12 cellular contexts compared by ENCODE assay signal in genomic region chr3:41198046-41198445, GRCh38. TPM values are rescaled to one million over a fixed set of nuclear protein-coding genes. Genes with fewer than 3 reads are reported as not detected.
DNase-seq lines count a peak whose midpoint lies in the region; ATAC-seq and TF ChIP-seq lines count a peak whose summit lies in the region.
"Had no signal": no experiment of that assay in that cellular context is flagged by ENCODE, and none has a peak within 500 bp of the region (broad histone marks: within the 10 kb centered on the region; RNA-seq: fewer than 3 reads in every experiment).

No MANE protein-coding gene starts in this region.

- TF ChIP-seq CTCF in testis (IDR thresholded peaks at IDR 0.05) (no peak), ascending aorta (IDR thresholded peaks at IDR 0.05) (no peak)

- H3K4me2 ChIP-seq in GM23248 (ENCODE audit: unreplicated experiment), result no peak overlapping the region

- POLR2A ChIA-PET in naive thymus-derived CD4-positive, alpha-beta T cell (lab: Charles Lee), result interaction anchor here (0.7 to 2.3 kb wide), 6 partner anchors 11 to 883 kb away, joined by 3 to 42 read pairs (median 4); no protein-coding TSS in a partner anchor

- no peak for ATAC-seq in CD4-positive, CD25-positive, alpha-beta regulatory T cell (ENCODE audit: low read depth in 2 of 2)
- no peak for ATAC-seq in activated T-helper 17 cell treated with anti-CD3 and anti-CD28 coated beads, Interleukin-2, amount 50 U/mL, for 72 hours (replicated peaks)
- no peak for ATAC-seq in naive thymus-derived CD4-positive, alpha-beta T cell

- H3K9me2 ChIP-seq in GM23248 (ENCODE audit: insufficient read depth), result no peaks in the 10 kb centered on the region

- peaks cover 36% of the 10 kb centered on the region for H3K79me2 ChIP-seq in GM23248 (ENCODE audit: insufficient read depth)

- no peaks in the 10 kb centered on the region for H3K9me3 ChIP-seq in CD4-positive, CD25-positive, alpha-beta regulatory T cell (ENCODE audit: control insufficient read depth in 2 of 2, low read length in 2 of 2)
- H3K9me3 ChIP-seq in GM23248 (ENCODE audit: low read depth) (no peaks in the 10 kb centered on the region), testis (no peaks in the 10 kb centered on the region), ascending aorta (no peaks in the 10 kb centered on the region)
- no peaks in the 10 kb centered on the region for H3K9me3 ChIP-seq in naive thymus-derived CD4-positive, alpha-beta T cell (ENCODE audit: control insufficient read depth in 2 of 3, low read length in 3 of 3)
- H3K9me3 ChIP-seq: SJSA1 had no signal

- peak overlapping the region; percentile 90 to 96 (median 94) for H3K4me3 Mint-ChIP-seq in CD4-positive, CD25-positive, alpha-beta regulatory T cell
- H3K4me3 Mint-ChIP-seq in activated T-helper 17 cell treated with anti-CD3 and anti-CD28 coated beads, Interleukin-2, amount 50 U/mL, for 72 hours, result peak overlapping the region; percentile 77
- peak overlapping the region in 9 of 10 donors; percentile 29 to 94 (median 93) for H3K4me3 Mint-ChIP-seq in naive thymus-derived CD4-positive, alpha-beta T cell

- no peaks in the 10 kb centered on the region for H3K36me3 Mint-ChIP-seq in CD4-positive, CD25-positive, alpha-beta regulatory T cell
- H3K36me3 Mint-ChIP-seq in activated T-helper 17 cell treated with anti-CD3 and anti-CD28 coated beads, Interleukin-2, amount 50 U/mL, for 72 hours (ENCODE audit: low read depth), result peaks cover 38% of the 10 kb centered on the region
- peaks cover 0 to 2% (median 0%) of the 10 kb centered on the region in 5 donors for H3K36me3 Mint-ChIP-seq in naive thymus-derived CD4-positive, alpha-beta T cell

- peak overlapping the region; percentile 64 for H3K4me3 ChIP-seq in CD4-positive, CD25-positive, alpha-beta regulatory T cell (ENCODE audit: low read depth, low read length)
- H3K4me3 ChIP-seq in GM23248, result no peak overlapping the region
- H3K4me3 ChIP-seq in naive thymus-derived CD4-positive, alpha-beta T cell (ENCODE audit: low read length), result peak overlapping the region; percentile 79
- peak overlapping the region in 1 of 2 donors; percentile 97 for H3K4me3 ChIP-seq in testis
- peak overlapping the region in 1 of 2 donors; percentile 100 for H3K4me3 ChIP-seq in ascending aorta

- H3K9ac ChIP-seq in GM23248, result no peak overlapping the region

- H3K27me3 Mint-ChIP-seq in CD4-positive, CD25-positive, alpha-beta regulatory T cell, result peaks cover 32% of the 10 kb centered on the region
- H3K27me3 Mint-ChIP-seq in activated T-helper 17 cell treated with anti-CD3 and anti-CD28 coated beads, Interleukin-2, amount 50 U/mL, for 72 hours, result no peaks in the 10 kb centered on the region
- peaks cover 0 to 35% (median 0%) of the 10 kb centered on the region in 5 donors for H3K27me3 Mint-ChIP-seq in naive thymus-derived CD4-positive, alpha-beta T cell

- peak overlapping the region in 1 of 3 donors; percentile 85 for H3K27ac Mint-ChIP-seq in CD4-positive, CD25-positive, alpha-beta regulatory T cell
- peak overlapping the region; percentile 84 for H3K27ac Mint-ChIP-seq in activated T-helper 17 cell treated with anti-CD3 and anti-CD28 coated beads, Interleukin-2, amount 50 U/mL, for 72 hours
- peak overlapping the region in 5 of 9 donors; percentile 86 to 95 (median 89) for H3K27ac Mint-ChIP-seq in naive thymus-derived CD4-positive, alpha-beta T cell

- peaks cover 20 to 28% (median 24%) of the 10 kb centered on the region in 4 donors for H3K4me1 Mint-ChIP-seq in CD4-positive, CD25-positive, alpha-beta regulatory T cell
- peaks cover 18% of the 10 kb centered on the region for H3K4me1 Mint-ChIP-seq in activated T-helper 17 cell treated with anti-CD3 and anti-CD28 coated beads, Interleukin-2, amount 50 U/mL, for 72 hours
- peaks cover 23 to 31% (median 30%) of the 10 kb centered on the region in 7 donors for H3K4me1 Mint-ChIP-seq in naive thymus-derived CD4-positive, alpha-beta T cell

- no peaks in the 10 kb centered on the region for H3K36me3 ChIP-seq in CD4-positive, CD25-positive, alpha-beta regulatory T cell (ENCODE audit: control insufficient read depth, insufficient read depth, low read length)
- H3K36me3 ChIP-seq in GM23248 (ENCODE audit: low read depth) (no peaks in the 10 kb centered on the region), testis (ENCODE audit: low read depth, missing control alignments) (no peaks in the 10 kb centered on the region), ascending aorta (no peaks in the 10 kb centered on the region)
- H3K36me3 ChIP-seq in naive thymus-derived CD4-positive, alpha-beta T cell (ENCODE audit: control insufficient read depth in 2 of 3, insufficient read depth in 3 of 3, low read length in 3 of 3), result peaks cover 0 to 3% (median 0%) of the 10 kb centered on the region in 3 experiments
- H3K36me3 ChIP-seq: brain microvascular endothelial cell had no signal

- intact Hi-C loops in naive thymus-derived CD4-positive, alpha-beta T cell (cut with micrococcal nuclease), result loop anchor here (1.0 to 5.0 kb wide), 4 partner anchors 741 to 1791 kb away; partner anchors contain the start of genes RPSA (in 2 of the 2), NKTR (in 1 of the 2) and RPL14 (in 1 of the 2)
- intact Hi-C loops in testis (cut with DNase I; ENCODE audit: low total_unique reads), result no loop called here
- intact Hi-C loops in ascending aorta (cut with DNase I), result loop anchor here (2.0 to 5.0 kb wide), 5 partner anchors 27 to 886 kb away; no protein-coding TSS in a partner anchor

- peaks cover 30% of the 10 kb centered on the region for H3K4me1 ChIP-seq in CD4-positive, CD25-positive, alpha-beta regulatory T cell (ENCODE audit: control insufficient read depth, insufficient read depth, low read length, poor library complexity, severe bottlenecking)
- H3K4me1 ChIP-seq in GM23248 (ENCODE audit: insufficient read depth) (peaks cover 19% of the 10 kb centered on the region), testis (peaks cover 13% of the 10 kb centered on the region), ascending aorta (peaks cover 0 to 19% of the 10 kb centered on the region in 2 donors)
- peaks cover 17 to 29% of the 10 kb centered on the region in 2 donors for H3K4me1 ChIP-seq in naive thymus-derived CD4-positive, alpha-beta T cell (ENCODE audit: control insufficient read depth in 2 of 2, insufficient read depth in 2 of 2, low read length in 2 of 2)

- H4K20me1 ChIP-seq in GM23248 (ENCODE audit: insufficient read depth), result peaks cover 12% of the 10 kb centered on the region

- no peak for DNase-seq in CD4-positive, CD25-positive, alpha-beta regulatory T cell
- DNase-seq in GM23248 (no peak), erythroblast (lab: John Stamatoyannopoulos, UW) (no peak), testis (no peak), ascending aorta (ENCODE audit: low spot score in 2 of 2) (no peak), cerebellar nuclear complex (lab: John Stamatoyannopoulos, UW) (no peak)
- no peak for DNase-seq in naive thymus-derived CD4-positive, alpha-beta T cell
- DNase-seq: brain microvascular endothelial cell, mesenchymal stem cell, NCI-H446 treated with DMSO at 0.1 percent for 48 hours had no signal

- peaks cover 16% of the 10 kb centered on the region for H3F3A ChIP-seq in GM23248 (ENCODE audit: insufficient read depth)

- TF ChIP-seq POLR2A in erythroblast (IDR thresholded peaks at IDR 0.05; ENCODE audit: low read length) (no peak), testis (IDR thresholded peaks at IDR 0.05) (no peak)

- H3K27me3 ChIP-seq in CD4-positive, CD25-positive, alpha-beta regulatory T cell (ENCODE audit: control insufficient read depth, insufficient read depth, low read length), result peaks cover 13% of the 10 kb centered on the region
- H3K27me3 ChIP-seq in GM23248 (replicated peaks; ENCODE audit: insufficient read depth) (no peaks in the 10 kb centered on the region), testis (no peaks in the 10 kb centered on the region), ascending aorta (no peaks in the 10 kb centered on the region)
- peaks cover 0 to 3% of the 10 kb centered on the region in 2 donors for H3K27me3 ChIP-seq in naive thymus-derived CD4-positive, alpha-beta T cell (ENCODE audit: control insufficient read depth in 2 of 2, insufficient read depth in 2 of 2, low read length in 2 of 2)
- H3K27me3 ChIP-seq: brain microvascular endothelial cell had no signal

- no peaks in the 10 kb centered on the region for H3K9me3 Mint-ChIP-seq in CD4-positive, CD25-positive, alpha-beta regulatory T cell
- no peaks in the 10 kb centered on the region for H3K9me3 Mint-ChIP-seq in activated T-helper 17 cell treated with anti-CD3 and anti-CD28 coated beads, Interleukin-2, amount 50 U/mL, for 72 hours
- H3K9me3 Mint-ChIP-seq in naive thymus-derived CD4-positive, alpha-beta T cell, result peaks cover 0 to 3% (median 0%) of the 10 kb centered on the region in 11 donors

- H3K27ac ChIP-seq in CD4-positive, CD25-positive, alpha-beta regulatory T cell (ENCODE audit: insufficient read depth, low read length, poor library complexity, severe bottlenecking), result no peak overlapping the region
- H3K27ac ChIP-seq in GM23248 (no peak overlapping the region), testis (no peak overlapping the region), ascending aorta (no peak overlapping the region)
- no peak overlapping the region for H3K27ac ChIP-seq in naive thymus-derived CD4-positive, alpha-beta T cell (ENCODE audit: low read depth, low read length)

- CTCF ChIA-PET in naive thymus-derived CD4-positive, alpha-beta T cell (lab: Charles Lee), result interaction anchor here (0.7 kb wide), 1 partner anchor 1575 kb away, joined by 3 read pairs; no protein-coding TSS in a partner anchor

- in situ Hi-C loops in GM23248 (cut with MboI), result no loop called here

- H2AFZ ChIP-seq in GM23248, result peak overlapping the region; percentile 91; the same call in 1 of the 2 replicates

- 82 to 88% methylated on average over 7 of the region's 7 CpGs for WGBS in GM23248 (ENCODE audit: low coverage in 1 of 2, low lambda C conversion rate in 2 of 2, missing lambda C conversion rate in 2 of 2), 2 experiments
- 51 to 65% methylated on average over 7 of the region's 7 CpGs for WGBS in testis, 2 donors

RNA-seq across cellular contexts. Expression of gene CTNNB1, which starts 1.3 kb away (rescaled TPM):
- 177 TPM for total RNA-seq in CD4-positive, CD25-positive, alpha-beta regulatory T cell
- 10 to 100 TPM; 46.6 to 82.2 (median 47.4) TPM for polyA plus RNA-seq in CD4-positive, CD25-positive, alpha-beta regulatory T cell
- 452 and 492 TPM in 2 replicates for total RNA-seq in GM23248 (2014; rRNA removed; shearing (Covaris generic))
- polyA plus RNA-seq in GM23248 (2016; fragmentation: Nextera tagmentation; extraction: Ambion mirVana), result 170 and 182 TPM in 2 replicates
- total RNA-seq in activated T-helper 17 cell treated with anti-CD3 and anti-CD28 coated beads, Interleukin-2, amount 50 U/mL, for 72 hours, result 100 to 1,000 TPM; 109 to 150 TPM
- total RNA-seq in naive thymus-derived CD4-positive, alpha-beta T cell, result 100 to 1,000 TPM; 118 to 227 (median 177) TPM
- polyA plus RNA-seq in naive thymus-derived CD4-positive, alpha-beta T cell, result 10 to 100 TPM; 40.5 to 89.5 TPM
- 100 to 1,000 TPM; 293 to 379 TPM for total RNA-seq in testis
- polyA plus RNA-seq in testis (ENCODE audit: insufficient read depth, low read depth, low replicate concordance), result 146 TPM
- 371 TPM for total RNA-seq in ascending aorta
